In genomic region chr19:4065430-4066175, GRCh38 we compare ENCODE assay signal across 8 cellular contexts. TPM values are rescaled to one million over a fixed set of nuclear protein-coding genes. Genes with fewer than 3 reads are reported as not detected.
DNase-seq lines count a peak whose midpoint lies in the region; ATAC-seq lines count a peak whose summit lies in the region.

No MANE protein-coding gene starts in this region.

- ATAC-seq in GM18499 (IDR thresholded peaks at IDR 0.05; ENCODE audit: insufficient read depth, unreplicated experiment) (peak; percentile 48), HG02884 (IDR thresholded peaks at IDR 0.05; ENCODE audit: unreplicated experiment) (peak; percentile 55), left cardiac atrium (peak; percentile 80 to 86)

- no peaks in the 10 kb centered on the region for H3K9me3 Mint-ChIP-seq in T-helper 1 cell treated with Interleukin-12 subunit alpha and Interleukin-12 subunit beta and Interleukin-4 antibody, amounts not matched to agents 30 μg/mL and 1 μg/mL, for 36 hours

- peak; percentile 79 for DNase-seq in NCI-H1694 (lab: John Stamatoyannopoulos, UW)
- peak; percentile 82 for DNase-seq in amniotic stem cell (lab: John Stamatoyannopoulos, UW)
- peak; percentile 97 for DNase-seq in left cardiac atrium
- DNase-seq in retina, result peak; percentile 89
- no peak for DNase-seq in OCI-M2 (lab: John Stamatoyannopoulos, UW; ENCODE audit: unreplicated experiment)

- no peak overlapping the region for H3K27ac Mint-ChIP-seq in T-helper 1 cell treated with Interleukin-12 subunit alpha and Interleukin-12 subunit beta and Interleukin-4 antibody, amounts not matched to agents 30 μg/mL and 1 μg/mL, for 36 hours

- intact Hi-C loops in left cardiac atrium (cut with DNase I), result no loop called here

- H3K27me3 Mint-ChIP-seq in T-helper 1 cell treated with Interleukin-12 subunit alpha and Interleukin-12 subunit beta and Interleukin-4 antibody, amounts not matched to agents 30 μg/mL and 1 μg/mL, for 36 hours (ENCODE audit: low read depth), result no peaks in the 10 kb centered on the region

- H3K36me3 Mint-ChIP-seq in T-helper 1 cell treated with Interleukin-12 subunit alpha and Interleukin-12 subunit beta and Interleukin-4 antibody, amounts not matched to agents 30 μg/mL and 1 μg/mL, for 36 hours (ENCODE audit: low read depth), result peaks cover 3% of the 10 kb centered on the region

- H3K4me1 Mint-ChIP-seq in T-helper 1 cell treated with Interleukin-12 subunit alpha and Interleukin-12 subunit beta and Interleukin-4 antibody, amounts not matched to agents 30 μg/mL and 1 μg/mL, for 36 hours (ENCODE audit: low read depth), result peaks cover 19% of the 10 kb centered on the region

- peak overlapping the region; percentile 57 for H3K4me3 Mint-ChIP-seq in T-helper 1 cell treated with Interleukin-12 subunit alpha and Interleukin-12 subunit beta and Interleukin-4 antibody, amounts not matched to agents 30 μg/mL and 1 μg/mL, for 36 hours

RNA-seq across cellular contexts. Expression of gene ZBTB7A, which starts 1.1 kb away (rescaled TPM):
- 10 to 100 TPM; 28.5 to 32.5 TPM for total RNA-seq in left cardiac atrium

RNA-seq across cellular contexts. Expression of gene PIAS4, which starts 58.1 kb away (rescaled TPM):
- total RNA-seq in left cardiac atrium, result 10 to 100 TPM; 13.8 to 14.0 TPM

RNA-seq across cellular contexts. Expression of gene MAP2K2, which starts 58.3 kb away (rescaled TPM):
- 100 to 1,000 TPM; 109 to 118 TPM for total RNA-seq in left cardiac atrium
